ENCODE assay signal across 8 cellular contexts in the genomic region with DNA sequence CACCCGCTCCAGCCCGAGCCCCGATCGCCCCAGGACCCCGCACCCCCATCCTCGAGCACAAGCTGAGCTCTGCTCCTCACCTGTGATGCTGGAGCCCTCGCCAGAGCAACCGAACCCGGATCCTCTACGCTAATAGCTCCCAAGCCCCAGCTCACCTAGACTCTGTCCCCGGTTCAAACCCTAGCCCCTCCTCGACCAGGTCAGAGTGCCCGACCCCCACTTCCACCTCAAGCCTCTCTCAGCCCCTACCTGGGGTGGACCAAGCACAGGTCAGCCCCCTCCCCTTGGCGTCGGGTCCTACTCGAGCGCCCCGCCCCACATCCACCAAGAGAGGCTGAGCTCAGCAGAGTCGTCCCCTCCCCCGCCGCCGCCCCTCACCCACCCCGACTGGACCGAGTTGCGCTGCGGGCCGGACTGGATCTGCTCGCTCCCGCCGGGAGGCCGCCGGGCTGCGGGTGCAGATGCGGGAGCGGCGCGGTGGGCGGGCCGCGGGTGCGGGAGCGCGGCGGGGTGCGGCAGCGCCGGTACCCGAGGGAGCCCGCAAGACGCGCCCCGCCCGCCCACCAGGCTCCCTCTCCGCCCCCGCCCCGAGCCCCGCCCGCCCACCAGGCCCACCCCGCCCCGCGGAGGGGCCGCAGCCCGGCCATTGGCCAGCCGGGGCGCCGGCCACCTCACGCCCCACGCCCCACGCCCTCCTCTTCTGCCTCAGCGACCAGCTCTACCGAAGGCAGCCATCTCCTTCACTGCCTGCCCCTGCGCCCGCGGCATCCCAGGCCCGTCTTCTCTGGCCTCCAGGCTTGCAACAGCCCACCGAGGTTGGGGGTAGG. TPM values are rescaled to one million over a fixed set of nuclear protein-coding genes. Genes with fewer than 3 reads are reported as not detected.
A peak's percentile ranks its signal among the peaks of the same experiment; 100 is the strongest.
DNase-seq lines count a peak whose midpoint lies in the region; ATAC-seq and TF ChIP-seq lines count a peak whose summit lies in the region.

No MANE protein-coding gene starts in this region.

- H3K36me3 ChIP-seq in psoas muscle (ENCODE audit: insufficient read depth in 1 of 2, low read depth in 1 of 2), result no peaks in the 10 kb centered on the region

- no peak for TF ChIP-seq CTCF in psoas muscle (IDR thresholded peaks at IDR 0.05)

- no peak overlapping the region for H3K27ac ChIP-seq in psoas muscle

- ATAC-seq in psoas muscle, result no peak
- no peak for ATAC-seq in GM21825 (IDR thresholded peaks at IDR 0.05; ENCODE audit: unreplicated experiment)
- ATAC-seq in GM21737 (IDR thresholded peaks at IDR 0.05; ENCODE audit: unreplicated experiment), result no peak

- peaks cover 6% of the 10 kb centered on the region for H3K4me1 ChIP-seq in psoas muscle

- peaks cover 0 to 53% (median 15%) of the 10 kb centered on the region in 3 donors for H3K27me3 ChIP-seq in psoas muscle (ENCODE audit: insufficient read depth in 3 of 3, low read length in 2 of 3)

- intact Hi-C loops in psoas muscle (cut with DNase I), result no loop called here

- 1 to 3% (median 3%) methylated on average over 23 to 76 of the region's 76 CpGs for WGBS in psoas muscle, 3 donors

- no peaks in the 10 kb centered on the region for H3K9me3 ChIP-seq in psoas muscle

- DNase-seq in stimulated activated CD4-positive, alpha-beta T cell treated with anti-CD3 and anti-CD28 coated beads, Interleukin-12 subunit alpha, Interleukin-12 subunit beta, amount 100 ng/mL, for 4 hours, result peak; percentile 1
- no peak for DNase-seq in stimulated activated CD4-positive, alpha-beta T cell treated with anti-CD3 and anti-CD28 coated beads, Interleukin-2, amount 100 ng/mL, for 48 hours
- DNase-seq in amniotic epithelial cell (ENCODE audit: low read depth) (peak; percentile 38), hepatic stellate cell (ENCODE audit: low spot score) (peak; percentile 88), psoas muscle (peak in 1 of 2 donors; percentile 34), NCI-H2029 (lab: John Stamatoyannopoulos, UW) (no peak)

- peak overlapping the region; percentile 61 for H3K4me3 ChIP-seq in psoas muscle

RNA-seq across cellular contexts. Expression of a gene that starts 0.6 kb away (rescaled TPM):
- total RNA-seq in psoas muscle, result 10 to 100 TPM in 1 of 4 donors, 1 to 10 TPM in 3; 3.6 to 10.5 (median 5.0) TPM
- 1 to 10 TPM; 2.8 to 4.1 (median 3.0) TPM for polyA plus RNA-seq in psoas muscle

Comparison
In these comparisons a context has a peak if more than half of its experiments do, and no peak if none do; other contexts are left out.
1. DNase-seq: peak in stimulated activated CD4-positive, alpha-beta T cell treated with anti-CD3 and anti-CD28 coated beads, Interleukin-12 subunit alpha, Interleukin-12 subunit beta, amount 100 ng/mL, for 4 hours (single experiment), amniotic epithelial cell (single experiment) and hepatic stellate cell (single experiment); none in stimulated activated CD4-positive, alpha-beta T cell treated with anti-CD3 and anti-CD28 coated beads, Interleukin-2, amount 100 ng/mL, for 48 hours (0 of 2) and NCI-H2029 (single experiment).